ENCODE assay signal across 12 cellular contexts in genomic region chr22:39664485-39665200, GRCh38.
DNase-seq lines count a peak whose midpoint lies in the region; ATAC-seq and TF ChIP-seq lines count a peak whose summit lies in the region.
"Had no signal": no experiment of that assay in that cellular context is flagged by ENCODE, and none has a peak within 500 bp of the region (broad histone marks: within the 10 kb centered on the region; RNA-seq: fewer than 3 reads in every experiment).

No MANE protein-coding gene starts in this region.

- ATAC-seq in mucosa of descending colon, result peak; percentile 53
- ATAC-seq in HG02798 (IDR thresholded peaks at IDR 0.05; ENCODE audit: poor library complexity, unreplicated experiment), result no peak
- no peak for ATAC-seq in HG03571 (IDR thresholded peaks at IDR 0.05; ENCODE audit: unreplicated experiment)
- ATAC-seq: esophagus mucosa had no signal

- in situ Hi-C loops in KBM-7 (cut with MboI; ENCODE audit: low pct_unique_long_range_greater_than_20kb, low sequenced_read_pairs), result no loop called here

- H3K9me3 ChIP-seq in mucosa of descending colon, result no peaks in the 10 kb centered on the region
- H3K9me3 ChIP-seq: adrenal gland, thoracic aorta had no signal

- H3K4me1 ChIP-seq in mucosa of descending colon (ENCODE audit: low read depth), result peaks cover 15% of the 10 kb centered on the region

- no peak for TF ChIP-seq RAD21 in Ishikawa (IDR thresholded peaks at IDR 0.05; ENCODE audit: low read depth)

- DNase-seq in COLO829 (ENCODE audit: low spot score) (peak; percentile 35), mucosa of descending colon (peak in 2 of 3 donors; percentile 24 to 54), KBM-7 (no peak), kidney glomerular epithelial cell (lab: John Stamatoyannopoulos, UW) (no peak)
- peak; percentile 50 to 59 for DNase-seq in activated T-cell treated with anti-CD3 and anti-CD28 coated beads, Interleukin-2, amount 50 U/mL, for 48 hours
- DNase-seq: adrenal gland, MM.1S had no signal

- no peaks in the 10 kb centered on the region for H3K36me3 ChIP-seq in mucosa of descending colon (ENCODE audit: low read depth)
- H3K36me3 ChIP-seq: adrenal gland, thoracic aorta had no signal

- H3K4me3 ChIP-seq in mucosa of descending colon, result no peak overlapping the region
- H3K4me3 ChIP-seq: adrenal gland, thoracic aorta had no signal

- intact Hi-C loops in mucosa of descending colon (cut with DNase I, micrococcal nuclease), result no loop called here

- no peak for TF ChIP-seq EP300 in Ishikawa (IDR thresholded peaks at IDR 0.05; ENCODE audit: borderline replicate concordance)

- no peak for TF ChIP-seq CTCF in mucosa of descending colon (IDR thresholded peaks at IDR 0.05)

TF ChIP-seq in Ishikawa, 13 proteins besides CTCF, POLR2A, EP300 and RAD21:
- TF ChIP-seq ZBTB7A (IDR thresholded peaks at IDR 0.05; ENCODE audit: low read depth) (peak; percentile 76; the same call in 1 of the 2 replicates), TEAD4 (IDR thresholded peaks at IDR 0.05) (no peak)
TF ChIP-seq in Ishikawa: peak in this region for 1.

Comparison
In these comparisons a context has a peak if more than half of its experiments do, and no peak if none do; other contexts are left out.
1. DNase-seq: peak in COLO829 (single experiment), activated T-cell treated with anti-CD3 and anti-CD28 coated beads, Interleukin-2, amount 50 U/mL, for 48 hours (2 of 2) and mucosa of descending colon (2 of 3); none in KBM-7 (single experiment) and kidney glomerular epithelial cell (single experiment).